ENCODE assay signal across 8 cellular contexts in genomic region chr14:52950410-52950897, GRCh38. TPM values are rescaled to one million over a fixed set of nuclear protein-coding genes. Genes with fewer than 3 reads are reported as not detected.
DNase-seq lines count a peak whose midpoint lies in the region; TF ChIP-seq lines count a peak whose summit lies in the region.

No MANE protein-coding gene starts in this region.

- no peaks in the 10 kb centered on the region for H4K20me1 ChIP-seq in OCI-LY3 (ENCODE audit: insufficient read depth, low read length)

- peak overlapping the region; percentile 69 for H3K4me2 ChIP-seq in OCI-LY3 (ENCODE audit: low read length)

- no peaks in the 10 kb centered on the region for H3K79me2 ChIP-seq in OCI-LY3 (ENCODE audit: low read length)

- POLR2A ChIA-PET in HEK293T (lab: Yijun Ruan, JAX) = interaction anchor here (0.9 kb wide), 1 partner anchor 12 kb away, joined by 5 read pairs; no protein-coding TSS in a partner anchor

- H3K4me3 ChIP-seq in OCI-LY3 (ENCODE audit: low read length) (peak overlapping the region; percentile 89), right atrium auricular region (peak overlapping the region; percentile 98)

- intact Hi-C loops in posterior vena cava (cut with DNase I) = loop anchor here in 1 of 2 donors (10.0 kb wide), 1 partner anchor 46 kb away; no protein-coding TSS in a partner anchor

- peak overlapping the region; percentile 71 for H2AFZ ChIP-seq in OCI-LY3 (ENCODE audit: low read depth, low read length)

- H3K4me1 ChIP-seq in OCI-LY3 (ENCODE audit: low read length) (peaks cover 21% of the 10 kb centered on the region), right atrium auricular region (peaks cover 0 to 40% of the 10 kb centered on the region in 2 donors)

- TF ChIP-seq CTCF in OCI-LY3 (IDR thresholded peaks at IDR 0.05; ENCODE audit: low read depth, low read length) = no peak
- peak in 1 of 2 donors; percentile 38 for TF ChIP-seq CTCF in right atrium auricular region (IDR thresholded peaks at IDR 0.05)

- H3K9ac ChIP-seq in OCI-LY3 (ENCODE audit: low read length) = peak overlapping the region; percentile 42; the same call in 1 of the 2 replicates

- CTCF ChIA-PET in HEK293T (lab: Yijun Ruan, JAX) = interaction anchor here (0.5 to 1.0 kb wide), 2 partner anchors 11 to 101 kb away, joined by 3 read pairs; no protein-coding TSS in a partner anchor

- H3K9me3 ChIP-seq in OCI-LY3 (ENCODE audit: insufficient read depth, low read length) = no peaks in the 10 kb centered on the region
- H3K9me3 ChIP-seq in right atrium auricular region = no peaks in the 10 kb centered on the region

- H3K27me3 ChIP-seq in OCI-LY3 (ENCODE audit: low read depth, low read length) = peaks cover 59% of the 10 kb centered on the region
- H3K27me3 ChIP-seq in right atrium auricular region = no peaks in the 10 kb centered on the region

- H3K27ac ChIP-seq in OCI-LY3 (ENCODE audit: low read length) (no peak overlapping the region), angular gyrus (ENCODE audit: low read depth, low read length) (peak overlapping the region; percentile 89), right atrium auricular region (peak overlapping the region; percentile 99)

- H3K36me3 ChIP-seq in OCI-LY3 (replicated peaks; ENCODE audit: low read depth, low read length) (no peaks in the 10 kb centered on the region), right atrium auricular region (no peaks in the 10 kb centered on the region)

- peak; percentile 63 for DNase-seq in EH (ENCODE audit: low read depth)
- peak; percentile 40 for DNase-seq in HEK293T (ENCODE audit: extremely low spot score)
- DNase-seq in right atrium auricular region (ENCODE audit: low spot score) = peak; percentile 77
- DNase-seq in posterior vena cava (ENCODE audit: low spot score) = peak; percentile 84
- DNase-seq in COLO829 (ENCODE audit: low spot score) = no peak
- no peak for DNase-seq in NCI-H1048 (lab: John Stamatoyannopoulos, UW)

TF ChIP-seq in HEK293T, 16 proteins besides CTCF, POLR2A, EP300 and RAD21:
- TF ChIP-seq FOXM1 (IDR thresholded peaks at IDR 0.05; ENCODE audit: borderline replicate concordance) (no peak), CTBP1 (IDR thresholded peaks at IDR 0.05; ENCODE audit: borderline replicate concordance) (no peak), ZNF384 (IDR thresholded peaks at IDR 0.05) (no peak), SP1 (IDR thresholded peaks at IDR 0.05) (no peak), LEF1 (IDR thresholded peaks at IDR 0.05; ENCODE audit: borderline replicate concordance) (no peak), TARDBP (IDR thresholded peaks at IDR 0.05) (no peak), FOXA1 (IDR thresholded peaks at IDR 0.05) (no peak), PKNOX1 (IDR thresholded peaks at IDR 0.05) (no peak), NFRKB (IDR thresholded peaks at IDR 0.05) (no peak), HDGF (IDR thresholded peaks at IDR 0.05; ENCODE audit: borderline replicate concordance) (no peak), SUZ12 (IDR thresholded peaks at IDR 0.05) (no peak), ELF4 (IDR thresholded peaks at IDR 0.05) (no peak), L3MBTL2 (conservative IDR thresholded peaks at IDR 0.05) (no peak), ARNT (IDR thresholded peaks at IDR 0.05) (no peak)

RNA-seq across cellular contexts. Expression of gene FERMT2, which starts 0.4 kb away (rescaled TPM):
- total RNA-seq in right atrium auricular region (100 to 1,000 TPM in 1 of 2 donors, 10 to 100 TPM in 1; 89.1 to 101 TPM), posterior vena cava (100 to 1,000 TPM; 295 to 326 TPM)

Comparison
In these comparisons a context has a peak if more than half of its experiments do, and no peak if none do; other contexts are left out.
1. DNase-seq: peak in EH (single experiment), HEK293T (single experiment), right atrium auricular region (single experiment) and posterior vena cava (single experiment); none in COLO829 (single experiment) and NCI-H1048 (single experiment).